20 cellular contexts compared by ENCODE assay signal in the genomic region with DNA sequence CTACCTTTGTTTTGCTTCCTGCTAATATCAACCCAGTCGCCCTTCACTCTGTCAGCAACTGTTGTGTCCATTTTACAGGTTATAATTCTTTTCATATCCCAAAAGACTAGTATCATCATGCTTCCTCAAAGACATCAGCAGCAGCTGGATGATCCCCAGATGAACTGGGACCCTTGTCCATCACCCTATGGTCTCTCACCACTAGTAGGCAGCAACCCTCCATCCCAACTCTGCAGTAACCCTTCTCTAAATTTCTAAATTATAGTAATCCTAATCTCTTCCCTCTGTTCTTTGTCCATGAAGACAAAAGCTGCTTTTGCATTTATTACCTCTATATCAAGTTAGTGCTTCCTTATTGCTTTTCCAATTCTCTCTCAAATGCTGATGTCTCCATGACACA.
DNase-seq lines count a peak whose midpoint lies in the region; ATAC-seq and TF ChIP-seq lines count a peak whose summit lies in the region.
"Had no signal": no experiment of that assay in that cellular context is flagged by ENCODE, and none has a peak within 500 bp of the region (broad histone marks: within the 10 kb centered on the region; RNA-seq: fewer than 3 reads in every experiment).

No MANE protein-coding gene starts in this region.

- no peaks in the 10 kb centered on the region for H3K36me3 ChIP-seq in OCI-LY7 (ENCODE audit: insufficient read depth, low read length)
- H3K36me3 ChIP-seq: heart left ventricle had no signal

- peak; percentile 50 for TF ChIP-seq CTCF in 22Rv1 (IDR thresholded peaks at IDR 0.05)
- TF ChIP-seq CTCF in GM12875 (IDR thresholded peaks at IDR 0.05; ENCODE audit: borderline replicate concordance, insufficient read depth, low read depth, low read length) = peak; percentile 48
- peak; percentile 69 for TF ChIP-seq CTCF in OCI-LY7 (conservative IDR thresholded peaks at IDR 0.05; ENCODE audit: low read length)
- peak; percentile 5 for TF ChIP-seq CTCF in foreskin keratinocyte (conservative IDR thresholded peaks at IDR 0.05)

- BruUV-seq in OCI-LY7 (replicated peaks; lab: Mats Ljungman, UMichigan) = no TSS peak

- ATAC-seq in foreskin keratinocyte = no peak
- ATAC-seq: heart left ventricle, left lobe of liver had no signal

- CTCF ChIA-PET in OCI-LY7 (lab: Charles Lee; ENCODE audit: unreplicated experiment) = no interaction called here

- no peaks in the 10 kb centered on the region for H3K9me2 ChIP-seq in OCI-LY7 (ENCODE audit: insufficient read depth, low read length)

- POLR2A ChIA-PET in OCI-LY7 (lab: Charles Lee) = interaction anchor here (0.8 to 1.3 kb wide), 2 partner anchors 17 to 43 kb away, joined by 3 to 4 read pairs; no protein-coding TSS in a partner anchor

- no peak overlapping the region for H3K4me2 ChIP-seq in OCI-LY7 (ENCODE audit: low read length)

- H3K9me3 ChIP-seq in OCI-LY7 (ENCODE audit: low read length) = no peaks in the 10 kb centered on the region

- H3K27ac ChIP-seq in 22Rv1 (no peak overlapping the region), OCI-LY7 (ENCODE audit: low read depth, low read length, poor library complexity, severe bottlenecking) (no peak overlapping the region), foreskin keratinocyte (no peak overlapping the region)
- H3K27ac ChIP-seq: heart left ventricle, parathyroid adenoma had no signal

- H4K20me1 ChIP-seq in OCI-LY7 (ENCODE audit: insufficient read depth, low read length) = no peaks in the 10 kb centered on the region

- no peak overlapping the region for H3K4me3 ChIP-seq in GM12875 (ENCODE audit: low read depth, low read length)
- H3K4me3 ChIP-seq in OCI-LY7 (ENCODE audit: low read depth, low read length, poor library complexity, severe bottlenecking) = no peak overlapping the region
- H3K4me3 ChIP-seq: heart left ventricle had no signal

- H3K4me1 ChIP-seq in OCI-LY7 (ENCODE audit: insufficient read depth, low read length, poor library complexity, severe bottlenecking) = no peaks in the 10 kb centered on the region
- no peaks in the 10 kb centered on the region for H3K4me1 ChIP-seq in foreskin keratinocyte
- H3K4me1 ChIP-seq: heart left ventricle, parathyroid adenoma had no signal

- DNase-seq in OCI-LY7 (ENCODE audit: low spot score) = no peak
- DNase-seq in foreskin keratinocyte = no peak
- no peak for DNase-seq in NK-92 treated with Interleukin-12 subunit alpha and Interleukin-12 subunit beta, amount 100 ng/mL, for 24 hours (lab: John Stamatoyannopoulos, UW)
- DNase-seq in D341Med (ENCODE audit: low spot score) = no peak
- DNase-seq in NCI-H526 treated with DMSO at 0.1 percent for 48 hours (lab: John Stamatoyannopoulos, UW) = no peak
- no peak for DNase-seq in inferior parietal cortex (ENCODE audit: extremely low spot score)
- DNase-seq: activated B cell treated with CpG ODN at 0.5 μM for 24 hours, activated gamma-delta T cell, anterior cingulate cortex, erythroblast, heart left ventricle, KG1, NCI-H1694 treated with DMSO at 0.1 percent for 48 hours, NCI-H510A treated with DMSO at 0.1 percent for 48 hours, T-helper 1 cell, trophoblast cell had no signal

- no peaks in the 10 kb centered on the region for H3K79me2 ChIP-seq in OCI-LY7 (ENCODE audit: insufficient read depth, low read depth, low read length)
- H3K79me2 ChIP-seq: parathyroid adenoma had no signal

- intact Hi-C loops in OCI-LY7 (cut with micrococcal nuclease; ENCODE audit: unreplicated experiment) = no loop called here

- H2AFZ ChIP-seq in OCI-LY7 (ENCODE audit: low read length) = no peak overlapping the region
- H2AFZ ChIP-seq: parathyroid adenoma had no signal

- no peaks in the 10 kb centered on the region for H3K27me3 ChIP-seq in foreskin keratinocyte
- H3K27me3 ChIP-seq: heart left ventricle had no signal

Comparison
In these comparisons a context has a peak if more than half of its experiments do, and no peak if none do; other contexts are left out.
1. CTCF ChIP-seq: peak in every context shown above with its lines; median percentile 69 in OCI-LY7; 50 in 22Rv1; 48 in GM12875; 5 in foreskin keratinocyte.